In genomic region chr10:106973716-106974115, GRCh38 we compare ENCODE assay signal across 20 cellular contexts.
DNase-seq lines count a peak whose midpoint lies in the region; ATAC-seq, FAIRE-seq and TF ChIP-seq lines count a peak whose summit lies in the region.
"Had no signal": no experiment of that assay in that cellular context is flagged by ENCODE, and none has a peak within 500 bp of the region (broad histone marks: within the 10 kb centered on the region; RNA-seq: fewer than 3 reads in every experiment).

No MANE protein-coding gene starts in this region.

- no peak for ATAC-seq in HepG2
- no peak for ATAC-seq in right lobe of liver
- ATAC-seq in activated T-cell treated with anti-CD3 and anti-CD28 coated beads, Interleukin-2, amount 50 U/mL, for 4 hours: no peak
- ATAC-seq: A549; CD8-positive, alpha-beta T cell had no signal

- no peaks in the 10 kb centered on the region for H3K36me3 Mint-ChIP-seq in activated T-cell treated with anti-CD3 and anti-CD28 coated beads, Interleukin-2, amount 50 U/mL, for 4 hours (ENCODE audit: insufficient read depth)
- H3K36me3 Mint-ChIP-seq: CD8-positive, alpha-beta T cell had no signal

- TF ChIP-seq RAD21 in HepG2 (CRISPR knock-in tag; IDR thresholded peaks at IDR 0.05): no peak

- no peaks in the 10 kb centered on the region for H3K4me1 Mint-ChIP-seq in activated T-cell treated with anti-CD3 and anti-CD28 coated beads, Interleukin-2, amount 50 U/mL, for 4 hours (ENCODE audit: low read depth)
- H3K4me1 Mint-ChIP-seq: B cell had no signal

- BruUV-seq in HepG2 (replicated peaks; lab: Mats Ljungman, UMichigan): no TSS peak

- TF ChIP-seq POLR2A in HepG2 (IDR thresholded peaks at IDR 0.05; ENCODE audit: insufficient read depth in 1 of 2, low read depth in 2 of 2, low read length in 2 of 2): no peak
- TF ChIP-seq POLR2A in right lobe of liver (IDR thresholded peaks at IDR 0.05): no peak

- no peak for DNase-seq in HepG2 (ENCODE audit: low spot score)
- DNase-seq in right lobe of liver: no peak
- no peak for DNase-seq in activated T-cell treated with anti-CD3 and anti-CD28 coated beads, Interleukin-2, amount 50 U/mL, for 4 hours
- no peak for DNase-seq in T-helper 1 cell
- DNase-seq: AML-193; Caco-2; Calu3; CD4-positive, alpha-beta T cell; CD8-positive, alpha-beta T cell; DMS79 treated with DMSO at 0.1 percent for 48 hours; GF-D8 had no signal

- no peaks in the 10 kb centered on the region for H3K79me2 ChIP-seq in HepG2 (ENCODE audit: insufficient read depth, low read length)

- H2AFZ ChIP-seq in HepG2 (ENCODE audit: low read length): no peak overlapping the region

- H3K27ac ChIP-seq in HepG2 (ENCODE audit: extremely low read length, insufficient read depth, low read length) (no peak overlapping the region), right lobe of liver (no peak overlapping the region), HUES48 (ENCODE audit: low read depth, low read length) (peak overlapping the region; percentile 22)
- H3K27ac ChIP-seq: 22Rv1; A549; BLaER1 treated with 17β-estradiol and CSF1 and Interleukin-3, amounts not matched to agents 10 nM and 100 nM; C4-2B had no signal

- POLR2A ChIA-PET in HepG2 (lab: Yijun Ruan, JAX): no interaction called here

- no peaks in the 10 kb centered on the region for H4K20me1 ChIP-seq in HepG2 (ENCODE audit: insufficient read depth, low read length)
- H4K20me1 ChIP-seq: BLaER1 treated with 17β-estradiol and CSF1 and Interleukin-3, amounts not matched to agents 10 nM and 100 nM had no signal

- TF ChIP-seq EP300 in HepG2 (IDR thresholded peaks at IDR 0.05; ENCODE audit: low read depth in 2 of 2, low read length in 2 of 2) (no peak), HepG2 (CRISPR knock-in tag; IDR thresholded peaks at IDR 0.05; ENCODE audit: borderline replicate concordance) (no peak)

- H3K9me3 ChIP-seq in HepG2 (ENCODE audit: low read length) (peaks cover 18% of the 10 kb centered on the region; the same call in 1 of the 2 replicates), right lobe of liver (no peaks in the 10 kb centered on the region), HUES48 (ENCODE audit: control insufficient read depth, insufficient read depth, low read length) (no peaks in the 10 kb centered on the region)
- H3K9me3 ChIP-seq: A549, Caco-2 had no signal

- H3K27me3 ChIP-seq in HepG2 (ENCODE audit: control insufficient read depth in 1 of 2, insufficient read depth in 2 of 2, low read length in 2 of 2): no peaks in the 10 kb centered on the region
- H3K27me3 ChIP-seq in right lobe of liver: no peaks in the 10 kb centered on the region
- no peaks in the 10 kb centered on the region for H3K27me3 ChIP-seq in HUES48 (ENCODE audit: control insufficient read depth, insufficient read depth, low read length)
- H3K27me3 ChIP-seq: BLaER1 treated with 17β-estradiol and CSF1 and Interleukin-3, amounts not matched to agents 10 nM and 100 nM had no signal

- intact Hi-C loops in HepG2 (cut with micrococcal nuclease; ENCODE audit: unreplicated experiment) (no loop called here), right lobe of liver (cut with DNase I) (no loop called here)

- 3% methylated on average over 1 of the region's 1 CpG for WGBS in HepG2 (ENCODE audit: low lambda C conversion rate)
- WGBS in right lobe of liver (ENCODE audit: insufficient coverage, low coverage, low lambda C conversion rate, missing lambda C conversion rate): 73% methylated on average over 1 of the region's 1 CpG

- no peaks in the 10 kb centered on the region for H3K27me3 Mint-ChIP-seq in activated T-cell treated with anti-CD3 and anti-CD28 coated beads, Interleukin-2, amount 50 U/mL, for 4 hours (ENCODE audit: low read depth)
- H3K27me3 Mint-ChIP-seq: B cell; CD4-positive, alpha-beta T cell had no signal

- no peak for TF ChIP-seq CTCF in HepG2 (CRISPR knock-in tag; IDR thresholded peaks at IDR 0.05)
- no peak for TF ChIP-seq CTCF in right lobe of liver (IDR thresholded peaks at IDR 0.05)

- in situ Hi-C loops in HepG2 (cut with HindIII; ENCODE audit: extremely low pct_ligation_motif_present, low pct_unique_long_range_greater_than_20kb): no loop called here

- H3K9ac ChIP-seq in HepG2 (ENCODE audit: insufficient read depth, low read depth, low read length) (no peak overlapping the region), HUES48 (ENCODE audit: low read depth, low read length) (no peak overlapping the region)
- H3K9ac ChIP-seq: BLaER1 treated with 17β-estradiol and CSF1 and Interleukin-3, amounts not matched to agents 10 nM and 100 nM had no signal

- no peak overlapping the region for H3K4me2 ChIP-seq in HepG2 (ENCODE audit: low read depth, low read length)
- H3K4me2 ChIP-seq: A549; BLaER1 treated with 17β-estradiol and CSF1 and Interleukin-3, amounts not matched to agents 10 nM and 100 nM had no signal

- FAIRE-seq in HepG2 (lab: Jason Lieb, UNC): no peak
- FAIRE-seq: A549, D721Med, G401.6, GM12891 had no signal

- H3K4me3 ChIP-seq in HepG2 (replicated peaks in 1 of 3; ENCODE audit: insufficient read depth in 1 of 3, low read depth in 2 of 3, low read length in 3 of 3): no peak overlapping the region
- no peak overlapping the region for H3K4me3 ChIP-seq in right lobe of liver
- no peak overlapping the region for H3K4me3 ChIP-seq in HUES48 (ENCODE audit: low read depth, low read length)
- H3K4me3 ChIP-seq: A549; BLaER1 treated with 17β-estradiol and CSF1 and Interleukin-3, amounts not matched to agents 10 nM and 100 nM had no signal

- H3K4me1 ChIP-seq in HepG2 (ENCODE audit: insufficient read depth, low read length) (peaks cover 9% of the 10 kb centered on the region), right lobe of liver (peaks cover 0 to 21% (median 6%) of the 10 kb centered on the region in 4 donors), HUES48 (ENCODE audit: control insufficient read depth, insufficient read depth, low read length) (peaks cover 20% of the 10 kb centered on the region)
- H3K4me1 ChIP-seq: A549; BLaER1 treated with 17β-estradiol and CSF1 and Interleukin-3, amounts not matched to agents 10 nM and 100 nM; Caco-2 had no signal

- peaks cover 4% of the 10 kb centered on the region for H3K9me3 Mint-ChIP-seq in activated T-cell treated with anti-CD3 and anti-CD28 coated beads, Interleukin-2, amount 50 U/mL, for 4 hours

- no peak overlapping the region for H3K4me3 Mint-ChIP-seq in activated T-cell treated with anti-CD3 and anti-CD28 coated beads, Interleukin-2, amount 50 U/mL, for 4 hours
- H3K4me3 Mint-ChIP-seq: B cell; CD4-positive, alpha-beta T cell; CD8-positive, alpha-beta T cell had no signal

- H3K36me3 ChIP-seq in HepG2 (replicated peaks in 1 of 2; ENCODE audit: control insufficient read depth in 1 of 2, insufficient read depth in 2 of 2, low read length in 2 of 2) (no peaks in the 10 kb centered on the region), right lobe of liver (no peaks in the 10 kb centered on the region), HUES48 (ENCODE audit: control insufficient read depth, insufficient read depth, low read length) (no peaks in the 10 kb centered on the region)
- H3K36me3 ChIP-seq: BLaER1 treated with 17β-estradiol and CSF1 and Interleukin-3, amounts not matched to agents 10 nM and 100 nM had no signal

- CTCF ChIA-PET in HepG2 (lab: Yijun Ruan, JAX; ENCODE audit: low intra/inter-chr PET ratio, low total read pairs): no interaction called here

TF ChIP-seq in HepG2, 621 proteins besides CTCF, POLR2A, EP300 and RAD21:
- peak; percentile 37; the same call in 1 of the 2 replicates for TF ChIP-seq ATF7 (IDR thresholded peaks at IDR 0.05)
- no peak for TF ChIP-seq ATF7 (CRISPR knock-in tag; IDR thresholded peaks at IDR 0.05)
- no peak for TF ChIP-seq ZMAT3 (CRISPR knock-in tag; conservative IDR thresholded peaks at IDR 0.05)
- TF ChIP-seq RNF2 (conservative IDR thresholded peaks at IDR 0.05; ENCODE audit: low read depth): no peak
- no peak for TF ChIP-seq MAFK (conservative IDR thresholded peaks at IDR 0.05 in 1 of 2, IDR thresholded peaks at IDR 0.05 in 1 of 2; ENCODE audit: low read length in 2 of 2)
- no peak for TF ChIP-seq MXD1 (CRISPR knock-in tag; IDR thresholded peaks at IDR 0.05)
- TF ChIP-seq ZNF567 (CRISPR knock-in tag; IDR thresholded peaks at IDR 0.05; ENCODE audit: borderline replicate concordance): no peak
- TF ChIP-seq GPBP1L1 (CRISPR knock-in tag; IDR thresholded peaks at IDR 0.05): no peak
